22 cellular contexts compared by ENCODE assay signal in genomic region chr5:161047024-161047423, GRCh38.
A peak's percentile ranks its signal among the peaks of the same experiment; 100 is the strongest.
DNase-seq lines count a peak whose midpoint lies in the region; ATAC-seq and FAIRE-seq lines count a peak whose summit lies in the region.
"Had no signal": no experiment of that assay in that cellular context is flagged by ENCODE, and none has a peak within 500 bp of the region (broad histone marks: within the 10 kb centered on the region; RNA-seq: fewer than 3 reads in every experiment).

No MANE protein-coding gene starts in this region.

- FAIRE-seq in frontal cortex (lab: Jason Lieb, UNC): no peak
- FAIRE-seq: A549, GM12891 had no signal

- peak; percentile 44 for ATAC-seq in GM18867 (IDR thresholded peaks at IDR 0.05; ENCODE audit: unreplicated experiment)
- ATAC-seq: A549 had no signal

- DNase-seq in NCI-H82 treated with DMSO at 0.1 percent for 48 hours (lab: John Stamatoyannopoulos, UW; ENCODE audit: unreplicated experiment): peak; percentile 38
- peak; percentile 9 for DNase-seq in OCI-M1 (lab: John Stamatoyannopoulos, UW)
- DNase-seq in frontal cortex (ENCODE audit: low spot score in 2 of 2): no peak
- DNase-seq in NCI-H1417 (lab: John Stamatoyannopoulos, UW): no peak
- DNase-seq in foreskin melanocyte: no peak
- DNase-seq: AML-193; BE2C; C1 segment of cervical spinal cord; CD4-positive, alpha-beta memory T cell; CD4-positive, CD25-positive, alpha-beta regulatory T cell; CD8-positive, alpha-beta memory T cell; COR-L47; DMS 273 treated with DMSO at 0.1 percent for 48 hours; DMS153; DMS53; DMS79; DND-41; EL; GDM1 had no signal

Comparison
In these comparisons a context has a peak if more than half of its experiments do, and no peak if none do; other contexts are left out.
1. DNase-seq: peak in NCI-H82 treated with DMSO at 0.1 percent for 48 hours (single experiment) and OCI-M1 (single experiment); none in frontal cortex (0 of 2), NCI-H1417 (0 of 3) and foreskin melanocyte (single experiment).